ENCODE assay signal across 28 cellular contexts in the genomic region with DNA sequence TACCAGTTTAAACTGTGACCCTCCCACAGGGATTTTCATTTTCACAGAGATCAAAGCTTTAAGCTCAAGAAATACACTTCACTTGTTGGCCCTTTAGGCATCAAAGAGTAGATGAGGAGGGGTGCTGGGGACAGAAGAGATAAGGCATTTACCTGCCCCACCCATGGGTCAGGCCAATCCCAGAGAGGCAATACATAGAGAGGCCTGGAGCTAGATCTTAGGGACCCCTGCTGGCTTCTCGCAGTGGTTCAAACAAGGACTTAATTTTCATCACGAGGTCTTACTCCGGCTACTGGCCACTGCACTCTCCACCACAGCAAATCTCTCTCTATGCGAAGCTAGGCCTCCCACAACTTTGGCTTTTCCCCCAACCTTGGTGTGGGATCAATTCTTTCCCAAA.
"Had no signal": no experiment of that assay in that cellular context is flagged by ENCODE, and none has a peak within 500 bp of the region (broad histone marks: within the 10 kb centered on the region; RNA-seq: fewer than 3 reads in every experiment).

No MANE protein-coding gene starts in this region.

- H3K9me3 ChIP-seq: left ventricle myocardium inferior, mucosa of descending colon, pancreas, prostate gland, stomach, testis, thyroid gland, transverse colon, upper lobe of left lung, vagina had no signal

- ATAC-seq: mucosa of descending colon; naive thymus-derived CD4-positive, alpha-beta T cell; natural killer cell treated with Interleukin-12 subunit alpha and Interleukin-12 subunit beta and Interleukin-15 and Interleukin-18, amount 100 ng/mL, for 72 hours; pancreas; right cardiac atrium; sciatic nerve; stimulated activated naive B cell treated with anti-CD40 and anti-IgM and Interleukin-4, amounts not matched to agents 10 μg/mL and 1 μg/mL and 100 μg/mL, for 72 hours; stimulated activated naive CD8-positive, alpha-beta T cell treated with anti-CD3 and anti-CD28 coated beads, Interleukin-15, Interleukin-2, amounts not matched to agents 100 U/mL and 50 U/mL, for 24 hours had no signal

- H3K4me3 ChIP-seq: left ventricle myocardium inferior, lung, mucosa of descending colon, pancreas, prostate gland, skin epidermis, stomach, testis, thyroid gland, transverse colon, upper lobe of left lung, vagina had no signal

- H3K27ac ChIP-seq: left ventricle myocardium inferior, pancreas, prostate gland, skin epidermis, stomach, testis, thyroid gland, transverse colon, upper lobe of left lung, vagina had no signal

- DNase-seq: hypothalamus; islet precursor cell; left ventricle myocardium inferior; midbrain; mucosa of descending colon; nucleus accumbens; pancreas; posterior cingulate gyrus; retina; right cardiac atrium; stimulated activated CD4-positive, alpha-beta T cell treated with anti-CD3 and anti-CD28 coated beads, Interleukin-12 subunit alpha, Interleukin-12 subunit beta, amount 100 ng/mL, for 4 hours; stimulated activated CD4-positive, alpha-beta T cell treated with anti-CD3 and anti-CD28 coated beads, Interleukin-15, amount 100 ng/mL, for 24 hours; stimulated activated CD4-positive, alpha-beta T cell treated with anti-CD3 and anti-CD28 coated beads, Interleukin-2, amount 100 ng/mL, for 24 hours; stimulated activated CD4-positive, alpha-beta T cell treated with anti-CD3 and anti-CD28 coated beads, Interleukin-4, amount 100 ng/mL, for 1 hour; stimulated activated naive B cell treated with anti-CD40 and anti-IgM and Interleukin-4, amounts not matched to agents 10 μg/mL and 1 μg/mL and 100 μg/mL, for 72 hours; stimulated activated naive CD8-positive, alpha-beta T cell treated with anti-CD3 and anti-CD28 coated beads, Interleukin-15, Interleukin-2, amounts not matched to agents 100 U/mL and 50 U/mL, for 24 hours; stomach; testis; thyroid gland; transverse colon; upper lobe of left lung had no signal

- H3K4me1 ChIP-seq: left ventricle myocardium inferior, pancreas, prostate gland, stomach, testis, thyroid gland, transverse colon, upper lobe of left lung had no signal

- H3K36me3 ChIP-seq: left ventricle myocardium inferior, pancreas, prostate gland, stomach, thyroid gland, transverse colon, upper lobe of left lung, vagina had no signal

- FAIRE-seq: pancreas had no signal

- H3K27me3 ChIP-seq: pancreas, testis, thyroid gland, upper lobe of left lung, vagina had no signal
